23 cellular contexts compared by ENCODE assay signal in the genomic region with DNA sequence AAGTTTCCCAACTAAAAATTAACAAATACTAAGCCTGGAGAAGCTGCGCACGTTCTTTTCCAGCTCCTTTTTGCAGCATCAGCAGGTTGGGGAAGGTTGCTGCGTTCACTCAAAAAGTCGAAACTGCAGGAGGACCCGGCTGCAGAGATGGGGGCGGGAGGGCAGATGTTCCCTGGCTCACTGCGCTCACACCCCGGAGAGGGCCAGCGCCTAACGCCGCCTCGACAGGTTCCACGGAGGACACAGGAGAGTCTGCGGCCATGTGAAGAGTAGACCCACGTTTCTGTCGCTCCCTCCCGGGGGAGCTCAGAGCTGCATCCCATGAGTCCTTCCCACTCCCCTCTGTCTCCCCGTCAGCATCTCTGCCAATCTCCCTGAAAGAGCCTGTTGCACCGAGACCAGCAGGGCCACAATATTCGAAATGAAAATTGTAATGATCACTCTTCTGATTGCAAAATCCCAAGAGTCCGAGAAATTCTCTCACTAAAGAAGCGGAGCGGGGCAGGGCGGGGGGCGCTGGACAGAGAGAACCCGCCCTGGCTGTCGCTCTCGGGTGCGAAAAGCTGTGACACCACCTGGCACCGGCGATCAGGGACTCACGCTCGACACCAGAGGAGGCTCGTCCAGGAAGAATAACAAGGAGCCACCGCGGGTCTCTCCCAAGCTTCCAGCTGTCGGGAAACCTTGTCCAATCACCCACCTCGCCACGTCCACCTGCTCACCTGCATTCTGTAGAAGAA.
"Had no signal": no experiment of that assay in that cellular context is flagged by ENCODE, and none has a peak within 500 bp of the region (broad histone marks: within the 10 kb centered on the region; RNA-seq: fewer than 3 reads in every experiment).

No MANE protein-coding gene starts in this region.

- H3K9me3 ChIP-seq: left ventricle myocardium inferior, neutrophil, pancreas, psoas muscle, upper lobe of left lung had no signal

- DNase-seq: activated B cell treated with CpG ODN at 0.5 μM for 24 hours; activated CD4-positive, alpha-beta T cell treated with anti-CD3 and anti-CD28 coated beads for 4 hours; activated CD4-positive, alpha-beta T cell treated with anti-CD3 and anti-CD28 coated beads, Interleukin-2, amount 50 U/mL, for 48 hours; activated CD8-positive, alpha-beta memory T cell treated with anti-CD3 and anti-CD28 coated beads, Interleukin-2, amount 50 U/mL, for 48 hours; activated naive CD4-positive, alpha-beta T cell; activated naive CD8-positive, alpha-beta T cell treated with anti-CD3 and anti-CD28 coated beads, Interleukin-2, amount 10 ng/mL, durations not matched to agents 7 days and 5 days; activated T-cell treated with anti-CD3 and anti-CD28 coated beads, Interleukin-2, amount 50 U/mL, for 4 hours; amygdala; effector CD8-positive, alpha-beta T cell; foreskin melanocyte; kidney glomerular epithelial cell; left ventricle myocardium inferior; natural killer cell; pancreas; psoas muscle; right cardiac atrium; stimulated activated CD4-positive, alpha-beta T cell treated with anti-CD3 and anti-CD28 coated beads, Interleukin-4, amount 100 ng/mL, for 24 hours; stimulated activated naive CD8-positive, alpha-beta T cell treated with anti-CD3 and anti-CD28 coated beads, Interleukin-15, Interleukin-2, amounts not matched to agents 100 U/mL and 50 U/mL, for 24 hours; T1000 had no signal

- H3K27me3 ChIP-seq: neutrophil, upper lobe of left lung had no signal

- H3K36me3 ChIP-seq: left ventricle myocardium inferior, neutrophil, pancreas, upper lobe of left lung had no signal

- H3K4me1 ChIP-seq: left ventricle myocardium inferior, pancreas, psoas muscle, upper lobe of left lung had no signal

- H3K27ac ChIP-seq: left ventricle myocardium inferior, neutrophil, pancreas, psoas muscle, upper lobe of left lung had no signal

- ATAC-seq: activated T-cell treated with anti-CD3 and anti-CD28 coated beads, Interleukin-2, amount 50 U/mL, for 4 hours; esophagus mucosa; natural killer cell; pancreas; psoas muscle; right cardiac atrium; stimulated activated naive CD8-positive, alpha-beta T cell treated with anti-CD3 and anti-CD28 coated beads, Interleukin-15, Interleukin-2, amounts not matched to agents 100 U/mL and 50 U/mL, for 24 hours had no signal

- H3K4me3 ChIP-seq: left ventricle myocardium inferior, pancreas, psoas muscle, upper lobe of left lung had no signal

- FAIRE-seq: bronchial epithelial cell, pancreas had no signal
